ENCODE assay signal across 8 cellular contexts in the genomic region with DNA sequence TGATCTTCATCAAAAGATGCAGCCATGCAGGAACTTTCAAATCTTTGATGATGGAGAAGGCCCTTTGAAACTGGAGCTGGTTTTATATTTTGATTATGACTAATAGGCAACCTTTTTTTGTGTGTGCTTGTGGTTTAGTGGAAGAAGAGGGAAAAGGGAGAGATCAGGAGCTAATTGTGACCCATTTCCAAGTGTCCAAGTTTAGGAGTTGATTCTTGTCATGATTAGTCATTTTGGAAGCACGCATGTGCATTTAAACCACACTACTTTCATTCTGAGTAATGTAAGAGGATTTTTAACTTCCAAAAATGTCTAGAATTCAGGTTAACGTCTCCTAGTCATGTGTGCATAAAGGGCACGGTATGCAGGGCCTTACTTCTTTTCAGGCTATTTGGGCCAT. TPM values are rescaled to one million over a fixed set of nuclear protein-coding genes. Genes with fewer than 3 reads are reported as not detected.
DNase-seq lines count a peak whose midpoint lies in the region; ATAC-seq and TF ChIP-seq lines count a peak whose summit lies in the region.

No MANE protein-coding gene starts in this region.

- no peaks in the 10 kb centered on the region for H3K27me3 Mint-ChIP-seq in activated naive CD8-positive, alpha-beta T cell treated with anti-CD3 and anti-CD28 coated beads, Interleukin-2, amount 10 ng/mL, durations not matched to agents 7 days and 5 days

- POLR2A ChIA-PET in activated naive CD8-positive, alpha-beta T cell treated with anti-CD3 and anti-CD28 coated beads, Interleukin-2, amount 10 ng/mL, durations not matched to agents 7 days and 5 days (lab: Charles Lee), result interaction anchor here (1.2 kb wide), 1 partner anchor 25 kb away, joined by 4 read pairs; no protein-coding TSS in a partner anchor

- no peak for TF ChIP-seq POLR2A in uterus (IDR thresholded peaks at IDR 0.05)

- peak overlapping the region; percentile 78 for H3K27ac Mint-ChIP-seq in activated naive CD8-positive, alpha-beta T cell treated with anti-CD3 and anti-CD28 coated beads, Interleukin-2, amount 10 ng/mL, durations not matched to agents 7 days and 5 days

- peaks cover 23% of the 10 kb centered on the region for H3K36me3 Mint-ChIP-seq in activated naive CD8-positive, alpha-beta T cell treated with anti-CD3 and anti-CD28 coated beads, Interleukin-2, amount 10 ng/mL, durations not matched to agents 7 days and 5 days

- DNase-seq in right atrium auricular region (ENCODE audit: low spot score) (no peak), Right ventricle myocardium superior (no peak), kidney tubule cell (ENCODE audit: low spot score) (peak; percentile 96), uterus (no peak), COLO668 (lab: John Stamatoyannopoulos, UW; ENCODE audit: unreplicated experiment) (no peak), NCI-H446 (lab: John Stamatoyannopoulos, UW) (no peak)
- no peak for DNase-seq in activated naive CD8-positive, alpha-beta T cell treated with anti-CD3 and anti-CD28 coated beads, Interleukin-2, amount 10 ng/mL, durations not matched to agents 7 days and 5 days

- peaks cover 46% of the 10 kb centered on the region for H3K4me1 Mint-ChIP-seq in activated naive CD8-positive, alpha-beta T cell treated with anti-CD3 and anti-CD28 coated beads, Interleukin-2, amount 10 ng/mL, durations not matched to agents 7 days and 5 days

- ATAC-seq in Right ventricle myocardium superior (ENCODE audit: poor library complexity) (no peak), HG02678 (IDR thresholded peaks at IDR 0.05; ENCODE audit: unreplicated experiment) (no peak)
- no peak for ATAC-seq in activated naive CD8-positive, alpha-beta T cell treated with anti-CD3 and anti-CD28 coated beads, Interleukin-2, amount 10 ng/mL, durations not matched to agents 7 days and 5 days (ENCODE audit: low read depth)

- peak overlapping the region; percentile 51 for H3K4me3 Mint-ChIP-seq in activated naive CD8-positive, alpha-beta T cell treated with anti-CD3 and anti-CD28 coated beads, Interleukin-2, amount 10 ng/mL, durations not matched to agents 7 days and 5 days

- H3K36me3 ChIP-seq in right atrium auricular region (peaks cover 32% of the 10 kb centered on the region), uterus (no peaks in the 10 kb centered on the region)

- TF ChIP-seq CTCF in right atrium auricular region (IDR thresholded peaks at IDR 0.05) (no peak), uterus (IDR thresholded peaks at IDR 0.05) (no peak)

- H3K4me1 ChIP-seq in right atrium auricular region, result peaks cover 0 to 64% of the 10 kb centered on the region in 2 donors
- peaks cover 8 to 23% of the 10 kb centered on the region in 2 donors for H3K4me1 ChIP-seq in uterus

- H3K27ac ChIP-seq in right atrium auricular region (peak overlapping the region; percentile 99 to 100), uterus (peak overlapping the region; percentile 99 to 100)

- peak overlapping the region; percentile 81 to 85 for H3K4me3 ChIP-seq in right atrium auricular region
- H3K4me3 ChIP-seq in uterus, result peak overlapping the region in 1 of 2 donors; percentile 24

- intact Hi-C loops in Right ventricle myocardium superior (cut with DNase I) (loop anchor here (5.0 kb wide), 1 partner anchor 88 kb away; no protein-coding TSS in a partner anchor), uterus (cut with DNase I; ENCODE audit: low total_unique reads) (loop anchor here (10.0 kb wide), 1 partner anchor 111 kb away; no protein-coding TSS in a partner anchor)

- H3K9me3 ChIP-seq in right atrium auricular region, result no peaks in the 10 kb centered on the region
- no peaks in the 10 kb centered on the region for H3K9me3 ChIP-seq in uterus

- no peaks in the 10 kb centered on the region for H3K9me3 Mint-ChIP-seq in activated naive CD8-positive, alpha-beta T cell treated with anti-CD3 and anti-CD28 coated beads, Interleukin-2, amount 10 ng/mL, durations not matched to agents 7 days and 5 days

- no peaks in the 10 kb centered on the region for H3K27me3 ChIP-seq in right atrium auricular region
- no peaks in the 10 kb centered on the region for H3K27me3 ChIP-seq in uterus

RNA-seq across cellular contexts. Expression of a gene that starts 3.5 kb away (rescaled TPM):
- total RNA-seq in right atrium auricular region (10 to 100 TPM; 54.5 to 60.9 TPM), Right ventricle myocardium superior (32.4 TPM), uterus (10 to 100 TPM; 52.3 to 71.2 (median 61.3) TPM)
- 10 to 100 TPM; 20.0 to 21.2 TPM for total RNA-seq in activated naive CD8-positive, alpha-beta T cell treated with anti-CD3 and anti-CD28 coated beads, Interleukin-2, amount 10 ng/mL, durations not matched to agents 7 days and 5 days
